In the genomic region with DNA sequence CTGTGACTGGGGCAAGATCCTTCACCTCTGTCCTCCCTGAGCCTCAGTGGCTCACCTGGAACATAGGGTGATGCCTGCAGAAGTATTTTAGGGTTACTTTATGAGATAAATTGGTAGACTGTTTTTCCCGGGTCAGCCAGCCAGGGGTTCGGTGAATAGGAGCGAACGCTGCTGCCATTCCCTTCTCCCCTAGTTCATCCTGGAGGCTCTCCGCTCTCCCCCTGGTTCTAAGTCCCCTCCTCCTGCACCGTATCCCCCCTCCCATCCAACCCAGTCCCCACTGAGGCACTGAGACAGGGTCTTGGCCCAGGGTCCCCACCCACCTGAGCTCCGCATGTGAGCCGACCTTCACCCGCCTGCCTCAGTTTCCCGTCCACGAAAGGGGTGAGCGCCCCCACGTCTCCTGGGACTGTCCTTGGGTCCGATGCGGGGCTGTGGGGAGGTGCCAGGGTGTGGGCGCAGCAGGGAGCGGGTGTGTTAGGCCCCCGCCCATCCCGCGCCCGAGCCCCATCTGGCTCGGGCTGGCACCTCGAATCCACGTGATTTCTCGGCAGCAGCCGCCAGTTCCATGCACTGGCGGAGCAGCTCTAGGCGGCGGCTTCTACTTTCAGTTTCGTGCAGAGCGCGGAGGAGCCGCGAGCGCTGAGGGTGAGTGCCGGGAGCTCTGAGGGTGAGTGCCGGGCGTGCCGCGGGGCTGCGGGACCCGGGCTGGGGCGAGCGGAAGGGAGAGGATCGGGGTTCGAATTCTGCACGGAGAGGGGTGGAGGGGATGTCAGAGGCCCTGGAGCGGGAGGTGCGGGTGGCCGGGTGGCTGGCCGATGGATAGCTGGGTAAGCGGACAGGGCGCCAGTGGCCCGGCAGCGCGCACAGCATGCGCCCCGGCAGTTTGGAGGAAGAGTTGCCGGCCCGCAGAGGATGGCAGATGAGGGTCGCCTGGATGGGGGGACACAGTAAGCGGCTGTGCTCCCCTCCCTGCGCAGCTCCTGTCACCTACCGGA, we compare ENCODE assay signal across 8 cellular contexts. TPM values are rescaled to one million over a fixed set of nuclear protein-coding genes. Genes with fewer than 3 reads are reported as not detected.
DNase-seq lines count a peak whose midpoint lies in the region; ATAC-seq, FAIRE-seq and TF ChIP-seq lines count a peak whose summit lies in the region.

TSS of gene NLRC5 (plus strand) at position 610 of the 998 bp plus-strand sequence. CDS start 31,156 bp downstream, outside the sequence.

- no peak for TF ChIP-seq EP300 in A549 (IDR thresholded peaks at IDR 0.05)

- no peaks in the 10 kb centered on the region for H3K9me3 Mint-ChIP-seq in activated CD4-positive, alpha-beta T cell treated with anti-CD3 and anti-CD28 coated beads for 36 hours (ENCODE audit: low read depth)
- H3K9me3 Mint-ChIP-seq in chondrocyte (ENCODE audit: low read depth), result no peaks in the 10 kb centered on the region

- H3K27ac Mint-ChIP-seq in activated CD4-positive, alpha-beta T cell treated with anti-CD3 and anti-CD28 coated beads for 36 hours, result peak within 1 kb of the TSS; percentile 99
- peak within 1 kb of the TSS; percentile 93 for H3K27ac Mint-ChIP-seq in chondrocyte (ENCODE audit: unreplicated experiment)

- WGBS in A549 (ENCODE audit: missing lambda C conversion rate), result 15% methylated on average over 31 of the region's 64 CpGs

- ATAC-seq in A549, result peak; percentile 76 to 88
- ATAC-seq in GM18520 (IDR thresholded peaks at IDR 0.05; ENCODE audit: unreplicated experiment), result peak; percentile 68
- peak; percentile 81 for ATAC-seq in HG03045 (IDR thresholded peaks at IDR 0.05; ENCODE audit: unreplicated experiment)
- ATAC-seq in activated CD4-positive, alpha-beta T cell treated with anti-CD3 and anti-CD28 coated beads for 36 hours, result peak; percentile 78

- H3K4me1 Mint-ChIP-seq in activated CD4-positive, alpha-beta T cell treated with anti-CD3 and anti-CD28 coated beads for 36 hours, result peaks cover 69% of the 10 kb centered on the region
- H3K4me1 Mint-ChIP-seq in chondrocyte (ENCODE audit: low read depth), result peaks cover 26% of the 10 kb centered on the region

- H3K27me3 ChIP-seq in layer of hippocampus (ENCODE audit: control insufficient read depth, insufficient read depth, low read length), result no peaks in the 10 kb centered on the region

- H3K4me2 ChIP-seq in A549, result peak within 1 kb of the TSS; percentile 87

- TF ChIP-seq CTCF in A549 (IDR thresholded peaks at IDR 0.05) (no peak), chondrocyte (IDR thresholded peaks at IDR 0.05) (peak; percentile 31)

- peak within 1 kb of the TSS; percentile 98 for H3K4me3 Mint-ChIP-seq in activated CD4-positive, alpha-beta T cell treated with anti-CD3 and anti-CD28 coated beads for 36 hours
- peak within 1 kb of the TSS; percentile 99 for H3K4me3 Mint-ChIP-seq in chondrocyte (ENCODE audit: unreplicated experiment)

- no peak for FAIRE-seq in A549 (lab: Jason Lieb, UNC)

- H3K36me3 Mint-ChIP-seq in activated CD4-positive, alpha-beta T cell treated with anti-CD3 and anti-CD28 coated beads for 36 hours (ENCODE audit: low read depth), result peaks cover 68% of the 10 kb centered on the region
- H3K36me3 Mint-ChIP-seq in chondrocyte (ENCODE audit: low read depth), result no peaks in the 10 kb centered on the region

- CTCF ChIA-PET in A549 (lab: Yijun Ruan, JAX), result interaction anchor here (0.7 to 4.8 kb wide), 4 partner anchors 9 to 84 kb away, joined by 3 to 23 read pairs (median 3); no protein-coding TSS in a partner anchor
- CTCF ChIA-PET in activated CD4-positive, alpha-beta T cell treated with anti-CD3 and anti-CD28 coated beads for 36 hours (lab: Charles Lee), result interaction anchor here (0.7 to 3.1 kb wide), 9 partner anchors 10 to 483 kb away, joined by 3 to 38 read pairs (median 4); no protein-coding TSS in a partner anchor

- POLR2A ChIA-PET in A549 (lab: Yijun Ruan, JAX), result interaction anchor here (0.9 kb wide), 1 partner anchor 142 kb away, joined by 3 read pairs; no protein-coding TSS in a partner anchor
- POLR2A ChIA-PET in activated CD4-positive, alpha-beta T cell treated with anti-CD3 and anti-CD28 coated beads for 36 hours (lab: Charles Lee), result interaction anchor here (0.6 to 1.9 kb wide), 10 partner anchors 11 to 306 kb away, joined by 3 to 10 read pairs (median 4); partner anchors contain the start of gene HERPUD1

- H3K27ac ChIP-seq in A549 (peak within 1 kb of the TSS; percentile 74 to 89), layer of hippocampus (ENCODE audit: low read depth, low read length) (peak within 1 kb of the TSS; percentile 81)

- intact Hi-C loops in activated CD4-positive, alpha-beta T cell treated with anti-CD3 and anti-CD28 coated beads for 36 hours (cut with DNase I, micrococcal nuclease), result loop anchor here (1.0 to 5.0 kb wide), 9 partner anchors 11 to 377 kb away; partner anchors contain the start of genes HERPUD1 (in 1 of the 2), PSME3IP1 (in 1 of the 2) and RSPRY1 (in 1 of the 2)

- no peaks in the 10 kb centered on the region for H3K9me3 ChIP-seq in A549

- no peak for TF ChIP-seq POLR2A in A549 (IDR thresholded peaks at IDR 0.05; ENCODE audit: low read length)

- peak within 1 kb of the TSS; percentile 56 for H3K4me3 ChIP-seq in A549

- H3K27me3 Mint-ChIP-seq in activated CD4-positive, alpha-beta T cell treated with anti-CD3 and anti-CD28 coated beads for 36 hours, result no peaks in the 10 kb centered on the region
- H3K27me3 Mint-ChIP-seq in chondrocyte (ENCODE audit: low read depth), result no peaks in the 10 kb centered on the region

- no peak for TF ChIP-seq RAD21 in A549 (conservative IDR thresholded peaks at IDR 0.05 in 1 of 2, IDR thresholded peaks at IDR 0.05 in 1 of 2)

- peaks cover 25% of the 10 kb centered on the region for H3K4me1 ChIP-seq in A549

- DNase-seq in A549 (ENCODE audit: low read depth in 1 of 2, low spot score in 1 of 2) (peak; percentile 62 to 86), NCI-H345 treated with DMSO at 0.1 percent for 48 hours (lab: John Stamatoyannopoulos, UW; ENCODE audit: unreplicated experiment) (peak; percentile 21), chondrocyte (ENCODE audit: low spot score) (no peak)
- DNase-seq in activated CD4-positive, alpha-beta T cell treated with anti-CD3 and anti-CD28 coated beads for 36 hours, result peak; percentile 97
- peak; percentile 80 to 90 (median 88) for DNase-seq in stimulated activated CD4-positive, alpha-beta T cell treated with anti-CD3 and anti-CD28 coated beads, Interleukin-1b, Interleukin-23, amount 100 ng/mL, for 24 hours (ENCODE audit: low read depth in 4 of 4, low spot score in 1 of 4)

TF ChIP-seq in A549, 52 proteins besides CTCF, POLR2A, EP300 and RAD21:
- TF ChIP-seq RCOR1 (IDR thresholded peaks at IDR 0.05; ENCODE audit: low read depth, low read length), result no peak
- peak; percentile 72; the same call in 1 of the 2 replicates for TF ChIP-seq E2F6 (IDR thresholded peaks at IDR 0.05; ENCODE audit: borderline replicate concordance, low read depth)
- peak; percentile 83 for TF ChIP-seq MAX (IDR thresholded peaks at IDR 0.05)
- peak; percentile 87; the same call in 1 of the 2 replicates for TF ChIP-seq HDAC2 (IDR thresholded peaks at IDR 0.05)
- TF ChIP-seq USF2 (IDR thresholded peaks at IDR 0.05), result peak; percentile 35; the same call in 1 of the 2 replicates
- TF ChIP-seq ESRRA (IDR thresholded peaks at IDR 0.05; ENCODE audit: borderline replicate concordance, low read length), result no peak
- TF ChIP-seq CEBPB (IDR thresholded peaks at IDR 0.05), result no peak
- no peak for TF ChIP-seq TFCP2L1 (CRISPR knock-in tag; IDR thresholded peaks at IDR 0.05)
- peak in 1 of 2 experiments; percentile 39; a peak in 1 of 5 replicates for TF ChIP-seq JUN (IDR thresholded peaks at IDR 0.05)
- TF ChIP-seq CHD2 (IDR thresholded peaks at IDR 0.05; ENCODE audit: low read length, partially characterized antibody), result no peak
- TF ChIP-seq PHF8 (IDR thresholded peaks at IDR 0.05; ENCODE audit: borderline replicate concordance, low read depth), result peak; percentile 49; the same call in 1 of the 2 replicates
- TF ChIP-seq JUNB (IDR thresholded peaks at IDR 0.05), result no peak
- TF ChIP-seq RNF2 (IDR thresholded peaks at IDR 0.05; ENCODE audit: borderline replicate concordance, low read depth), result 0 out of 2 replicates have a peak, but pooled peaks have one; percentile 24
- TF ChIP-seq RARB (CRISPR knock-in tag; IDR thresholded peaks at IDR 0.05), result no peak

RNA-seq across cellular contexts. Expression of gene NLRC5, which starts in this region (rescaled TPM):
- polyA plus RNA-seq in A549 (2011; rRNA removed), result 2.5 and 2.6 TPM in 2 replicates
- polyA plus RNA-seq in A549 (2012; cell fraction: cytosol; rRNA removed), result 2.0 and 2.9 TPM in 2 replicates
- 12.0 and 12.8 TPM in 2 replicates for polyA plus RNA-seq in A549 (2012; cell fraction: nucleus; rRNA removed)
- polyA plus RNA-seq in A549 (2017; fragmentation: RNase III; extraction: RNeasy Plus Mini Kit Qiagen cat#74134 plus additional on column Dnase treatment), result 3.4 to 3.6 TPM (median 3.5 TPM) in 3 replicates
- 8.2 and 9.3 TPM in 2 replicates for polyA minus RNA-seq in A549 (2011; rRNA and poly(A)+ RNA removed)
- total RNA-seq in activated CD4-positive, alpha-beta T cell treated with anti-CD3 and anti-CD28 coated beads for 36 hours, result 100 to 1,000 TPM; 143 to 175 TPM
- total RNA-seq in chondrocyte, result 6.3 to 10.7 TPM (median 6.6 TPM) in 3 replicates

Comparison
In these comparisons a context has a peak if more than half of its experiments do, and no peak if none do; other contexts are left out.
1. RNA of gene NLRC5 (total RNA-seq): 143 to 175 TPM in activated CD4-positive, alpha-beta T cell treated with anti-CD3 and anti-CD28 coated beads for 36 hours; 6.3 to 10.7 TPM in chondrocyte; every median in the first group is over 10 times any median in the second.
2. Peak in every context shown above with its lines, with median percentiles within 50 percentile points of each other: ATAC-seq.